Comparison of ENCODE assay signal across 15 cellular contexts in the genomic region with DNA sequence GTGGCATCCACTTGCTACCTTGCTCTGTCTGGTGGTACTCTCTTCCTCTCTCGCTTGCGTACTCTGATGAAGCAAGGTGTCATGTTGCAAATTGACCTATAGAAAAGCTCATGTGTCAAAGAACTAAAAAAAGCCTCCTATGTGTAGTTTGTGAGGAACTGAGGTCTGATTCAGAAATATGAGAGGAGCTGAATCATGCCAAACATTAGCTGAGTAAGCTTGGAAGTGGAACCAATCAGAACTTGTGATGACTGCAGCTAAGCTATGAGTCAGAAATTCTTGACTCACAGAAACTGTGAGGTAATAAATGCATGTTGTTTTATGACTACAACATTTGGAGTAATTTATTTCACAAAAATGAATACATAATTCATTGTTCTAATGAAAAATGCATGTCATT.
DNase-seq lines count a peak whose midpoint lies in the region; ATAC-seq and TF ChIP-seq lines count a peak whose summit lies in the region.
"Had no signal": no experiment of that assay in that cellular context is flagged by ENCODE, and none has a peak within 500 bp of the region (broad histone marks: within the 10 kb centered on the region; RNA-seq: fewer than 3 reads in every experiment).

No MANE protein-coding gene starts in this region.

- peak overlapping the region; percentile 89 for H2AFZ ChIP-seq in HCT116 (ENCODE audit: low read depth, low read length, poor library complexity, severe bottlenecking)

- peak overlapping the region; percentile 31 for H3K4me2 ChIP-seq in HCT116 (ENCODE audit: low read length)
- H3K4me2 ChIP-seq: BLaER1 had no signal

- no peaks in the 10 kb centered on the region for H3K36me3 ChIP-seq in A673 (ENCODE audit: insufficient read depth, low read length, poor library complexity, severe bottlenecking)
- H3K36me3 ChIP-seq in HCT116 (ENCODE audit: control insufficient read depth in 1 of 2, insufficient read depth in 2 of 2, low read length in 2 of 2): no peaks in the 10 kb centered on the region
- H3K36me3 ChIP-seq: BLaER1, suprapubic skin had no signal

- no peak overlapping the region for H3K9ac ChIP-seq in HCT116 (ENCODE audit: low read length)
- H3K9ac ChIP-seq: BLaER1 had no signal

- no peak for TF ChIP-seq POLR2A in HCT116 (IDR thresholded peaks at IDR 0.05; ENCODE audit: borderline replicate concordance, extremely low read depth, insufficient read depth, insufficient read length)

- BruUV-seq in A673 (replicated peaks; lab: Mats Ljungman, UMichigan): no TSS peak
- BruUV-seq in HCT116 (replicated peaks; lab: Mats Ljungman, UMichigan): no TSS peak

- DNase-seq in A673 (ENCODE audit: low spot score): peak; percentile 7
- peak; percentile 56 for DNase-seq in HCT116 (ENCODE audit: low read depth, low spot score)
- peak; percentile 16 for DNase-seq in SK-MEL-5 (ENCODE audit: low read depth, low spot score)
- peak; percentile 90 for DNase-seq in fibroblast of the conjunctiva (ENCODE audit: low read depth)
- DNase-seq in T-helper 1 cell: no peak
- DNase-seq in NAMALWA (ENCODE audit: low spot score): no peak
- DNase-seq in NCI-H1930 (lab: John Stamatoyannopoulos, UW): no peak
- DNase-seq: activated CD8-positive, alpha-beta T cell treated with anti-CD3 and anti-CD28 coated beads, Interleukin-2, amount 10 ng/mL, durations not matched to agents 7 days and 5 days; effector memory CD4-positive, alpha-beta T cell; NCI-H510A treated with DMSO at 0.1 percent for 48 hours; T-helper 17 cell had no signal

- in situ Hi-C loops in SK-MEL-5 (cut with HindIII; ENCODE audit: low pct_unique_long_range_greater_than_20kb, low sequenced_read_pairs): no loop called here

- intact Hi-C loops in A673 (cut with micrococcal nuclease; ENCODE audit: unreplicated experiment): no loop called here
- intact Hi-C loops in HCT116 (cut with micrococcal nuclease): no loop called here

- peak; percentile 74 for ATAC-seq in HCT116
- ATAC-seq in GM19023 (IDR thresholded peaks at IDR 0.05; ENCODE audit: unreplicated experiment): no peak
- ATAC-seq: activated CD8-positive, alpha-beta T cell treated with anti-CD3 and anti-CD28 coated beads, Interleukin-2, amount 10 ng/mL, durations not matched to agents 7 days and 5 days; K562; T-helper 17 cell had no signal

- no peak overlapping the region for H3K4me3 ChIP-seq in A673 (ENCODE audit: low read depth, low read length, poor library complexity, severe bottlenecking)
- no peak overlapping the region for H3K4me3 ChIP-seq in HCT116 (replicated peaks in 1 of 2; ENCODE audit: low read depth in 1 of 2, low read length in 2 of 2)
- H3K4me3 ChIP-seq: BLaER1, K562, suprapubic skin had no signal

- TF ChIP-seq CTCF in A673 (conservative IDR thresholded peaks at IDR 0.05; ENCODE audit: low read depth, low read length) (no peak), HCT116 (IDR thresholded peaks at IDR 0.05 in 2 of 3, conservative IDR thresholded peaks at IDR 0.05 in 1 of 3; ENCODE audit: borderline replicate concordance in 1 of 3, insufficient read depth in 1 of 3, low read depth in 2 of 3, low read length in 2 of 3) (no peak)

- no peaks in the 10 kb centered on the region for H3K9me3 ChIP-seq in A673 (ENCODE audit: low read depth, low read length, poor library complexity, severe bottlenecking)
- no peaks in the 10 kb centered on the region for H3K9me3 ChIP-seq in HCT116 (ENCODE audit: control insufficient read depth in 1 of 2, insufficient read depth in 1 of 2, low read depth in 1 of 2, low read length in 2 of 2)
- H3K9me3 ChIP-seq: BLaER1, suprapubic skin had no signal

- POLR2A ChIA-PET in A673 (lab: Charles Lee; ENCODE audit: low non-redundant PET) (no interaction called here), HCT116 (lab: Charles Lee) (no interaction called here)

- CTCF ChIA-PET in A673 (lab: Charles Lee) (no interaction called here), HCT116 (lab: Charles Lee) (no interaction called here)

- no peaks in the 10 kb centered on the region for H3K9me2 ChIP-seq in HCT116 (ENCODE audit: insufficient read depth)

- RAD21 ChIA-PET in HCT116 (lab: Charles Lee; ENCODE audit: low non-redundant PET in 1 of 2, low total read pairs in 2 of 2, uncharacterized antibody in 2 of 2, unreplicated experiment in 2 of 2): no interaction called here

- no peaks in the 10 kb centered on the region for H4K20me1 ChIP-seq in HCT116 (ENCODE audit: insufficient read depth)
- H4K20me1 ChIP-seq: BLaER1 had no signal

- no peaks in the 10 kb centered on the region for H3K4me1 ChIP-seq in A673 (ENCODE audit: insufficient read depth, low read length, poor library complexity, severe bottlenecking)
- H3K4me1 ChIP-seq in HCT116 (ENCODE audit: control insufficient read depth in 1 of 2, insufficient read depth in 2 of 2, low read length in 2 of 2): peaks cover 0 to 7% of the 10 kb centered on the region in 2 experiments; a peak in 2 of 4 replicates
- H3K4me1 ChIP-seq: BLaER1, suprapubic skin had no signal

- H3K27me3 ChIP-seq in A673 (replicated peaks; ENCODE audit: insufficient read depth, low read depth, low read length, poor library complexity): no peaks in the 10 kb centered on the region
- no peaks in the 10 kb centered on the region for H3K27me3 ChIP-seq in HCT116 (ENCODE audit: insufficient read depth, low read length)
- H3K27me3 ChIP-seq: BLaER1, suprapubic skin had no signal

- no peaks in the 10 kb centered on the region for H3K79me2 ChIP-seq in HCT116 (ENCODE audit: insufficient read depth, low read length)

- no peak overlapping the region for H3K27ac ChIP-seq in A673 (ENCODE audit: low read depth, low read length, poor library complexity, severe bottlenecking)
- no peak overlapping the region for H3K27ac ChIP-seq in HCT116 (ENCODE audit: low read depth, low read length)
- H3K27ac ChIP-seq: BLaER1, suprapubic skin had no signal

- TF ChIP-seq RAD21 in HCT116 (IDR thresholded peaks at IDR 0.05; ENCODE audit: low read depth): no peak

TF ChIP-seq in HCT116, 20 proteins besides CTCF, POLR2A, EP300 and RAD21:
- TF ChIP-seq JUND (IDR thresholded peaks at IDR 0.05) (no peak), FOSL1 (IDR thresholded peaks at IDR 0.05; ENCODE audit: low read depth) (peak; percentile 40; the same call in 1 of the 2 replicates)
TF ChIP-seq in HCT116: peak in this region for 1.

Comparison
In these comparisons a context has a peak if more than half of its experiments do, and no peak if none do; other contexts are left out.
1. DNase-seq: peak in A673 (single experiment), HCT116 (single experiment), SK-MEL-5 (single experiment) and fibroblast of the conjunctiva (single experiment); none in T-helper 1 cell (0 of 5), NAMALWA (single experiment) and NCI-H1930 (0 of 2).